11 cellular contexts compared by ENCODE assay signal in the genomic region with DNA sequence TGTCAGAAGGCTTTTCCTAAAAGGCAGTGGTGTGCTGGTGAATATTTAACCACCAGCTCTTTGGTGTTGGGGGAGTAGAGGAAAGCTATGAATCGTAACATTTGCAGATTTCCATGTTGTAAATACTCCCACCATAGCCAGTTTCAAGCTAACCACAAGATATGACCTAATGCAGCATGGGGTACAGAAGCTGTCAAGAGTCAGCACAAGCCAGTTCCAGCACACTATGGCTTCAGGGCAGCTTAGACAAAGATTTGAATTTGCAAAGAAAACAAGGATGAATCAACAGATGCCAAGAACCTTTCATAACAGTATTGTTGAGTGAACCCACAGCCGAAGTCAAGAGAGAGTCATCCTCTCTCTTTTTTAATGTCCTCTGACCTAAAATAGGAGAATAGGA. TPM values are rescaled to one million over a fixed set of nuclear protein-coding genes. Genes with fewer than 3 reads are reported as not detected.
DNase-seq lines count a peak whose midpoint lies in the region; ATAC-seq and TF ChIP-seq lines count a peak whose summit lies in the region.
"Had no signal": no experiment of that assay in that cellular context is flagged by ENCODE, and none has a peak within 500 bp of the region (broad histone marks: within the 10 kb centered on the region; RNA-seq: fewer than 3 reads in every experiment).

No MANE protein-coding gene starts in this region.

- no peak for TF ChIP-seq EP300 in suprapubic skin (IDR thresholded peaks at IDR 0.05)

- CTCF ChIA-PET in GM10248 (lab: Yijun Ruan, JAX): interaction anchor here (0.8 to 3.6 kb wide), 6 partner anchors 8 to 1432 kb away, joined by 3 to 27 read pairs (median 3); no protein-coding TSS in a partner anchor

- H3K36me3 ChIP-seq in skeletal muscle satellite cell (ENCODE audit: insufficient read depth, low read length) (no peaks in the 10 kb centered on the region), suprapubic skin (no peaks in the 10 kb centered on the region)
- H3K36me3 ChIP-seq: thoracic aorta had no signal

- H3K4me3 ChIP-seq in skeletal muscle satellite cell (ENCODE audit: low read length): no peak overlapping the region
- H3K4me3 ChIP-seq in suprapubic skin: no peak overlapping the region
- H3K4me3 ChIP-seq: thoracic aorta had no signal

- no peak overlapping the region for H3K27ac ChIP-seq in suprapubic skin
- H3K27ac ChIP-seq: thoracic aorta had no signal

- WGBS in suprapubic skin: 57% methylated on average over 2 of the region's 2 CpGs

- TF ChIP-seq CTCF in GM10248 (IDR thresholded peaks at IDR 0.05; ENCODE audit: control extremely low read depth, extremely low read depth, low read depth, missing control alignments) (no peak), suprapubic skin (IDR thresholded peaks at IDR 0.05) (no peak)

- H3K27me3 ChIP-seq in skeletal muscle satellite cell (ENCODE audit: control insufficient read depth, insufficient read depth, low read length): no peaks in the 10 kb centered on the region
- peaks cover 3% of the 10 kb centered on the region for H3K27me3 ChIP-seq in suprapubic skin

- H3K9ac ChIP-seq in skeletal muscle satellite cell (ENCODE audit: low read depth, low read length): no peak overlapping the region

- POLR2A ChIA-PET in GM10248 (lab: Yijun Ruan, JAX): no interaction called here

- DNase-seq in H4 (ENCODE audit: low spot score): peak; percentile 76
- peak; percentile 45 for DNase-seq in OCI-M1 (lab: John Stamatoyannopoulos, UW)
- peak; percentile 85 for DNase-seq in fibroblast of gingiva (ENCODE audit: low read depth)
- no peak for DNase-seq in GM10248 (ENCODE audit: extremely low spot score)
- no peak for DNase-seq in activated gamma-delta T cell (lab: John Stamatoyannopoulos, UW)
- no peak for DNase-seq in suprapubic skin (ENCODE audit: low spot score in 2 of 2)
- DNase-seq: NCI-H1436, Right ventricle myocardium superior had no signal

- no peak for TF ChIP-seq POLR2A in suprapubic skin (IDR thresholded peaks at IDR 0.05)

- peak overlapping the region; percentile 0 for H3K4me2 ChIP-seq in skeletal muscle satellite cell (ENCODE audit: low read length)

- H3K4me1 ChIP-seq in skeletal muscle satellite cell (ENCODE audit: control insufficient read depth, insufficient read depth, low read length): peaks cover 22% of the 10 kb centered on the region
- peaks cover 5% of the 10 kb centered on the region for H3K4me1 ChIP-seq in suprapubic skin

- H3K9me3 ChIP-seq in skeletal muscle satellite cell (replicated peaks; ENCODE audit: low read length) (no peaks in the 10 kb centered on the region), suprapubic skin (no peaks in the 10 kb centered on the region)
- H3K9me3 ChIP-seq: thoracic aorta had no signal

- ATAC-seq in HG02852 (IDR thresholded peaks at IDR 0.05; ENCODE audit: unreplicated experiment): no peak

RNA-seq across cellular contexts. Expression of gene COMMD9, which starts 40.0 kb away (rescaled TPM):
- 69.1 and 74.5 TPM in 2 replicates for total RNA-seq in H4 (2014; rRNA removed; shearing (Covaris generic))
- total RNA-seq in skeletal muscle satellite cell (2012; rRNA removed): 29.9 and 34.9 TPM in 2 replicates
- total RNA-seq in suprapubic skin: 10 to 100 TPM; 40.1 to 55.0 (median 46.6) TPM

RNA-seq across cellular contexts. Expression of gene PRR5L, which starts 46.8 kb away (rescaled TPM):
- 38.2 and 75.8 TPM in 2 replicates for total RNA-seq in H4 (2014; rRNA removed; shearing (Covaris generic))
- 10.6 and 17.0 TPM in 2 replicates for total RNA-seq in skeletal muscle satellite cell (2012; rRNA removed)
- 10 to 100 TPM in 1 of 4 donors, 1 to 10 TPM in 3; 2.2 to 10.9 (median 3.5) TPM for total RNA-seq in suprapubic skin

Comparison
In these comparisons a context has a peak if more than half of its experiments do, and no peak if none do; other contexts are left out.
1. DNase-seq: peak in H4 (single experiment), OCI-M1 (single experiment) and fibroblast of gingiva (single experiment); none in GM10248 (single experiment), activated gamma-delta T cell (single experiment) and suprapubic skin (0 of 2).